Comparison of ENCODE assay signal across 2 cellular contexts in the genomic region with DNA sequence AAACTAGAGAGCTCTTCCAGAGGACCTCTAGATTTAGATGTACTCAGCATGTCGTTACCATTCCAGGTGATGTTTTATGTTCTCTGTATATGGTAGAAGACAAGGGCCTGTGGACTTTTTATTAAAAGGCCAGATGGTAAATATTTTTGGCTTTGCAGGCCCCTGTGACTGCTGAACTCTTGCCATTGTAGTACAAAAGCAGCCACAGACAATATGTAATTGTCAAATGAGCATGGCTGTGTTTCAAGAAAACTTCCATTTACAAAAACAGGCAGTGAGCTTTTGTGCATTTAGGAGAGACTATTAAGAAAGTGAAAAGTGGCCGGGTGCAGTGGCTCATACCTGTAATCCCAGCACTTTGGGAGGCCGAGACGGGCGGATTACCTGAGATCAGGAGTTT.
A peak's percentile ranks its signal among the peaks of the same experiment; 100 is the strongest.
TF ChIP-seq lines count a peak whose summit lies in the region.

No MANE protein-coding gene starts in this region.

TF ChIP-seq in K562, 482 proteins besides CTCF, POLR2A, EP300 and RAD21:
- TF ChIP-seq RBFOX2 (IDR thresholded peaks at IDR 0.05; ENCODE audit: low read depth, low read length) (0 out of 2 replicates have a peak, but pooled peaks have one; percentile 18), ZBTB40 (IDR thresholded peaks at IDR 0.05) (no peak), ZBTB40 (CRISPR knock-in tag; IDR thresholded peaks at IDR 0.05) (no peak), ZNF586 (CRISPR knock-in tag; conservative IDR thresholded peaks at IDR 0.05) (no peak), NCOR1 (IDR thresholded peaks at IDR 0.05) (no peak), TAF1 (IDR thresholded peaks at IDR 0.05; ENCODE audit: control insufficient read depth, extremely low read depth, insufficient read depth, low read length, severe bottlenecking) (no peak), RBM22 (IDR thresholded peaks at IDR 0.05; ENCODE audit: low read depth, low read length, poor library complexity, severe bottlenecking) (no peak), PRPF4 (IDR thresholded peaks at IDR 0.05; ENCODE audit: insufficient read depth, low read depth, low read length, poor library complexity, severe bottlenecking) (no peak)
- TF ChIP-seq, protein P1, sequence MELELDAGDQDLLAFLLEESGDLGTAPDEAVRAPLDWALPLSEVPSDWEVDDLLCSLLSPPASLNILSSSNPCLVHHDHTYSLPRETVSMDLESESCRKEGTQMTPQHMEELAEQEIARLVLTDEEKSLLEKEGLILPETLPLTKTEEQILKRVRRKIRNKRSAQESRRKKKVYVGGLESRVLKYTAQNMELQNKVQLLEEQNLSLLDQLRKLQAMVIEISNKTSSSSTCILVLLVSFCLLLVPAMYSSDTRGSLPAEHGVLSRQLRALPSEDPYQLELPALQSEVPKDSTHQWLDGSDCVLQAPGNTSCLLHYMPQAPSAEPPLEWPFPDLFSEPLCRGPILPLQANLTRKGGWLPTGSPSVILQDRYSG (tag; conservative IDR thresholded peaks at IDR 0.05; ENCODE audit: low read depth): no peak

TF ChIP-seq in SK-N-SH treated with all-trans-retinoic acid at 6 μM for 48 hours, 23 proteins besides CTCF, POLR2A, EP300 and RAD21:
- TF ChIP-seq, protein P2, sequence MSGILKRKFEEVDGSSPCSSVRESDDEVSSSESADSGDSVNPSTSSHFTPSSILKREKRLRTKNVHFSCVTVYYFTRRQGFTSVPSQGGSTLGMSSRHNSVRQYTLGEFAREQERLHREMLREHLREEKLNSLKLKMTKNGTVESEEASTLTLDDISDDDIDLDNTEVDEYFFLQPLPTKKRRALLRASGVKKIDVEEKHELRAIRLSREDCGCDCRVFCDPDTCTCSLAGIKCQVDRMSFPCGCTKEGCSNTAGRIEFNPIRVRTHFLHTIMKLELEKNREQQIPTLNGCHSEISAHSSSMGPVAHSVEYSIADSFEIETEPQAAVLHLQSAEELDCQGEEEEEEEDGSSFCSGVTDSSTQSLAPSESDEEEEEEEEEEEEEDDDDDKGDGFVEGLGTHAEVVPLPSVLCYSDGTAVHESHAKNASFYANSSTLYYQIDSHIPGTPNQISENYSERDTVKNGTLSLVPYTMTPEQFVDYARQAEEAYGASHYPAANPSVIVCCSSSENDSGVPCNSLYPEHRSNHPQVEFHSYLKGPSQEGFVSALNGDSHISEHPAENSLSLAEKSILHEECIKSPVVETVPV (CRISPR knock-in tag; IDR thresholded peaks at IDR 0.05): no peak
- TF ChIP-seq PATZ1 (CRISPR knock-in tag; IDR thresholded peaks at IDR 0.05; ENCODE audit: borderline replicate concordance) (no peak), TOX (CRISPR knock-in tag; IDR thresholded peaks at IDR 0.05; ENCODE audit: borderline replicate concordance) (no peak), RARB (CRISPR knock-in tag; IDR thresholded peaks at IDR 0.05) (no peak), ZC3H10 (CRISPR knock-in tag; IDR thresholded peaks at IDR 0.05) (no peak), ISL1 (CRISPR knock-in tag; IDR thresholded peaks at IDR 0.05) (no peak), ZFP30 (CRISPR knock-in tag; IDR thresholded peaks at IDR 0.05) (no peak), SNAI2 (CRISPR knock-in tag; IDR thresholded peaks at IDR 0.05) (no peak), GLIS3 (CRISPR knock-in tag; IDR thresholded peaks at IDR 0.05) (no peak), OSR1 (CRISPR knock-in tag; IDR thresholded peaks at IDR 0.05) (no peak), TCF4 (CRISPR knock-in tag; IDR thresholded peaks at IDR 0.05; ENCODE audit: borderline replicate concordance) (no peak), ESRRG (CRISPR knock-in tag; IDR thresholded peaks at IDR 0.05) (no peak), BACH2 (CRISPR knock-in tag; IDR thresholded peaks at IDR 0.05; ENCODE audit: borderline replicate concordance) (no peak)
- TF ChIP-seq, protein P3, sequence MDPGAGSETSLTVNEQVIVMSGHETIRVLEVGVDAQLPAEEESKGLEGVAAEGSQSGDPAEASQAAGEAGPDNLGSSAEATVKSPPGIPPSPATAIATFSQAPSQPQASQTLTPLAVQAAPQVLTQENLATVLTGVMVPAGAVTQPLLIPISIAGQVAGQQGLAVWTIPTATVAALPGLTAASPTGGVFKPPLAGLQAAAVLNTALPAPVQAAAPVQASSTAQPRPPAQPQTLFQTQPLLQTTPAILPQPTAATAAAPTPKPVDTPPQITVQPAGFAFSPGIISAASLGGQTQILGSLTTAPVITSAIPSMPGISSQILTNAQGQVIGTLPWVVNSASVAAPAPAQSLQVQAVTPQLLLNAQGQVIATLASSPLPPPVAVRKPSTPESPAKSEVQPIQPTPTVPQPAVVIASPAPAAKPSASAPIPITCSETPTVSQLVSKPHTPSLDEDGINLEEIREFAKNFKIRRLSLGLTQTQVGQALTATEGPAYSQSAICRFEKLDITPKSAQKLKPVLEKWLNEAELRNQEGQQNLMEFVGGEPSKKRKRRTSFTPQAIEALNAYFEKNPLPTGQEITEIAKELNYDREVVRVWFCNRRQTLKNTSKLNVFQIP (CRISPR knock-in tag; IDR thresholded peaks at IDR 0.05; ENCODE audit: borderline replicate concordance, low read depth): no peak
TF ChIP-seq in SK-N-SH treated with all-trans-retinoic acid at 6 μM for 48 hours: peak in this region for 0.
